In the genomic region with DNA sequence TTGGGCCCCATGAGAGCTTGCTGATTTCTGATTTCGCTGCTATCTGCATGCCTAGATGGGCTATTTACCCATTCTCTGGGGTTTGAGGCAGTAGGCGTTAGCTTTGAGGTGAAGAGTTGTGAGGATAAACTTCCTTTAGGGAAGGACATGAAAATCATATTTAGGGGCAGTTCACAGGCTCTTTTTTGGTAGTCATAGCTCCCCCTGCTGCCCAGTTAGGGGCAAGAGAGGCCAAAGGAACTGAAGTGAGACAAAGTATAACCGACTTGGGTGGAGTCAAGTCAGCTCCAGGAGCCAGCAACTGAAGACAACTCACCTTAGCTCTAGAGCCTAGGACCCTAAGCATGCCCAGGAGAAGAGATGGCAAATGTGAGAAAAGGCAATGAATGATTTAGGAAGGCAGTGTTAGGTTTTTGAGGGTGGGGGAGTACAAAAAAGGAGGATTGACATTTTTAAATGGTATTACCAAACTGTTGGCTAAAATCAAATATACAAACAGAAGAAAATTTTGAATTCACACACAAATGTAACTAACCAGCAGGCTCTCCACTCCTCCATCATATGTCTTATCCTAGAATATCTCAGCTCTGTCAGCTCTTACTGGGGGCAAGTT, we compare ENCODE assay signal across 8 cellular contexts.
A peak's percentile ranks its signal among the peaks of the same experiment; 100 is the strongest.
DNase-seq lines count a peak whose midpoint lies in the region; ATAC-seq and TF ChIP-seq lines count a peak whose summit lies in the region.

No MANE protein-coding gene starts in this region.

- H3K4me1 ChIP-seq in tibial artery: peaks cover 0 to 81% (median 18%) of the 10 kb centered on the region in 4 donors

- no peaks in the 10 kb centered on the region for H3K27me3 ChIP-seq in tibial artery

- peak overlapping the region; percentile 20 to 69 for H3K27ac ChIP-seq in tibial artery

- TF ChIP-seq CTCF in fibroblast of pulmonary artery (IDR thresholded peaks at IDR 0.05; ENCODE audit: low read length, missing control alignments) (peak; percentile 90), tibial artery (IDR thresholded peaks at IDR 0.05) (peak; percentile 67 to 74)

- TF ChIP-seq EP300 in Ishikawa (IDR thresholded peaks at IDR 0.05; ENCODE audit: borderline replicate concordance): no peak

- peak; percentile 81 for TF ChIP-seq RAD21 in Ishikawa (IDR thresholded peaks at IDR 0.05; ENCODE audit: low read depth)

- intact Hi-C loops in tibial artery (cut with DNase I; ENCODE audit: low total_unique reads): loop anchor here (5.0 to 10.0 kb wide), 2 partner anchors 459 to 617 kb away; no protein-coding TSS in a partner anchor

- H3K4me3 ChIP-seq in fibroblast of pulmonary artery (replicated peaks; ENCODE audit: low read depth, low read length): no peak overlapping the region
- H3K4me3 ChIP-seq in tibial artery: no peak overlapping the region

- peak; percentile 84 for ATAC-seq in GM21360 (IDR thresholded peaks at IDR 0.05; ENCODE audit: unreplicated experiment)

- no peaks in the 10 kb centered on the region for H3K9me3 ChIP-seq in tibial artery

- no peaks in the 10 kb centered on the region for H3K36me3 ChIP-seq in tibial artery

- DNase-seq in COR-L47 (lab: John Stamatoyannopoulos, UW): peak; percentile 30
- DNase-seq in OCI-M2 (lab: John Stamatoyannopoulos, UW; ENCODE audit: unreplicated experiment): peak; percentile 19
- DNase-seq in activated T-cell treated with anti-CD3 and anti-CD28 coated beads, Interleukin-2, amount 50 U/mL, for 48 hours: peak; percentile 49 to 56
- peak; percentile 86 for DNase-seq in fibroblast of pulmonary artery (ENCODE audit: low read depth)
- peak in 33 of 56 donors; percentile 2 to 71 (median 24) for DNase-seq in nucleus accumbens (lab: John Stamatoyannopoulos, UW)
- peak; percentile 65 to 80 for DNase-seq in tibial artery

TF ChIP-seq in Ishikawa, 13 proteins besides CTCF, POLR2A, EP300 and RAD21:
- TF ChIP-seq, protein P1, sequence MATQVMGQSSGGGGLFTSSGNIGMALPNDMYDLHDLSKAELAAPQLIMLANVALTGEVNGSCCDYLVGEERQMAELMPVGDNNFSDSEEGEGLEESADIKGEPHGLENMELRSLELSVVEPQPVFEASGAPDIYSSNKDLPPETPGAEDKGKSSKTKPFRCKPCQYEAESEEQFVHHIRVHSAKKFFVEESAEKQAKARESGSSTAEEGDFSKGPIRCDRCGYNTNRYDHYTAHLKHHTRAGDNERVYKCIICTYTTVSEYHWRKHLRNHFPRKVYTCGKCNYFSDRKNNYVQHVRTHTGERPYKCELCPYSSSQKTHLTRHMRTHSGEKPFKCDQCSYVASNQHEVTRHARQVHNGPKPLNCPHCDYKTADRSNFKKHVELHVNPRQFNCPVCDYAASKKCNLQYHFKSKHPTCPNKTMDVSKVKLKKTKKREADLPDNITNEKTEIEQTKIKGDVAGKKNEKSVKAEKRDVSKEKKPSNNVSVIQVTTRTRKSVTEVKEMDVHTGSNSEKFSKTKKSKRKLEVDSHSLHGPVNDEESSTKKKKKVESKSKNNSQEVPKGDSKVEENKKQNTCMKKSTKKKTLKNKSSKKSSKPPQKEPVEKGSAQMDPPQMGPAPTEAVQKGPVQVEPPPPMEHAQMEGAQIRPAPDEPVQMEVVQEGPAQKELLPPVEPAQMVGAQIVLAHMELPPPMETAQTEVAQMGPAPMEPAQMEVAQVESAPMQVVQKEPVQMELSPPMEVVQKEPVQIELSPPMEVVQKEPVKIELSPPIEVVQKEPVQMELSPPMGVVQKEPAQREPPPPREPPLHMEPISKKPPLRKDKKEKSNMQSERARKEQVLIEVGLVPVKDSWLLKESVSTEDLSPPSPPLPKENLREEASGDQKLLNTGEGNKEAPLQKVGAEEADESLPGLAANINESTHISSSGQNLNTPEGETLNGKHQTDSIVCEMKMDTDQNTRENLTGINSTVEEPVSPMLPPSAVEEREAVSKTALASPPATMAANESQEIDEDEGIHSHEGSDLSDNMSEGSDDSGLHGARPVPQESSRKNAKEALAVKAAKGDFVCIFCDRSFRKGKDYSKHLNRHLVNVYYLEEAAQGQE (IDR thresholded peaks at IDR 0.05; ENCODE audit: low read depth): no peak
- TF ChIP-seq ZBTB7A (IDR thresholded peaks at IDR 0.05; ENCODE audit: low read depth): no peak
- TF ChIP-seq, protein P2, sequence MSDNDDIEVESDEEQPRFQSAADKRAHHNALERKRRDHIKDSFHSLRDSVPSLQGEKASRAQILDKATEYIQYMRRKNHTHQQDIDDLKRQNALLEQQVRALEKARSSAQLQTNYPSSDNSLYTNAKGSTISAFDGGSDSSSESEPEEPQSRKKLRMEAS (IDR thresholded peaks at IDR 0.05): no peak
- no peak for TF ChIP-seq YY1 (IDR thresholded peaks at IDR 0.05; ENCODE audit: low read depth)
- TF ChIP-seq TAF1 (IDR thresholded peaks at IDR 0.05; ENCODE audit: low read depth): no peak
- TF ChIP-seq, protein P3, sequence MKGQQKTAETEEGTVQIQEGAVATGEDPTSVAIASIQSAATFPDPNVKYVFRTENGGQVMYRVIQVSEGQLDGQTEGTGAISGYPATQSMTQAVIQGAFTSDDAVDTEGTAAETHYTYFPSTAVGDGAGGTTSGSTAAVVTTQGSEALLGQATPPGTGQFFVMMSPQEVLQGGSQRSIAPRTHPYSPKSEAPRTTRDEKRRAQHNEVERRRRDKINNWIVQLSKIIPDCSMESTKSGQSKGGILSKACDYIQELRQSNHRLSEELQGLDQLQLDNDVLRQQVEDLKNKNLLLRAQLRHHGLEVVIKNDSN (IDR thresholded peaks at IDR 0.05): no peak
- no peak for TF ChIP-seq CEBPB (IDR thresholded peaks at IDR 0.05)
- no peak for TF ChIP-seq TCF12 (IDR thresholded peaks at IDR 0.05; ENCODE audit: low read depth)
- no peak for TF ChIP-seq CREB1 (IDR thresholded peaks at IDR 0.05; ENCODE audit: low read depth)
- no peak for TF ChIP-seq TEAD4 (IDR thresholded peaks at IDR 0.05)
- no peak for TF ChIP-seq NFIC (IDR thresholded peaks at IDR 0.05)
- TF ChIP-seq EGR1 (IDR thresholded peaks at IDR 0.05): no peak

Comparison
In these comparisons a context has a peak if more than half of its experiments do, and no peak if none do; other contexts are left out.
1. DNase-seq: peak in every context shown above with its lines; median percentile 86 in fibroblast of pulmonary artery; 72 in tibial artery; 52 in activated T-cell treated with anti-CD3 and anti-CD28 coated beads, Interleukin-2, amount 50 U/mL, for 48 hours; 30 in COR-L47; 24 in nucleus accumbens; 19 in OCI-M2.